Comparison of ENCODE assay signal across 28 cellular contexts in the genomic region with DNA sequence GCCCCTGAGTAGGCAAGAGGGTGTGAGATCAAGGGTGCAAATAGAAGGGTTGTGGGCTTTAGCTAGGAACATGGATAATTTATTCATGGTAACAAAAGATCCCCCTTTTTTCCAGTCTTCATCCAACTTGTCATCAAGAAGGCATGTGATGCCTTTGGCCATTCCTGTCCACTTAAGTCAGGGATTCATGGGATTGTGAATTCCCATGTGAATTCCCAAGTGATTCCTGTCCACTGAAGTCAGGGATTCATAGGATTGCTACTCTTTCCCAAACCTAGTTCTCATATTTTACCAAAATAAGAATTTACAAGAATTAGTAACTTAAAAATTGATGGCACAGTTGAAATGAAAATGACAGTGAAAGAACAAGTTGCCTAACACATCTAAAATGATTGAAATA. TPM values are rescaled to one million over a fixed set of nuclear protein-coding genes. Genes with fewer than 3 reads are reported as not detected.
DNase-seq lines count a peak whose midpoint lies in the region; ATAC-seq and TF ChIP-seq lines count a peak whose summit lies in the region.
"Had no signal": no experiment of that assay in that cellular context is flagged by ENCODE, and none has a peak within 500 bp of the region (broad histone marks: within the 10 kb centered on the region; RNA-seq: fewer than 3 reads in every experiment).

No MANE protein-coding gene starts in this region.

- peaks cover 13 to 26% (median 17%) of the 10 kb centered on the region in 4 donors for H3K4me1 Mint-ChIP-seq in CD4-positive, CD25-positive, alpha-beta regulatory T cell

- H3K4me3 Mint-ChIP-seq in CD4-positive, CD25-positive, alpha-beta regulatory T cell = no peak overlapping the region
- H3K4me3 Mint-ChIP-seq: activated CD8-positive, alpha-beta memory T cell treated with anti-CD3 and anti-CD28 coated beads, Interleukin-2, amount 10 ng/mL, durations not matched to agents 7 days and 5 days; activated naive CD8-positive, alpha-beta T cell treated with anti-CD3 and anti-CD28 coated beads, Interleukin-2, amount 50 U/mL, for 24 hours; activated T-cell treated with anti-CD3 and anti-CD28 coated beads, Interleukin-2, amount 50 U/mL, for 4 hours; dendritic cell treated with granulocyte-macrophage colony-stimulating factor and Interleukin-4, amounts not matched to agents 40 ng/mL and 50 ng/mL, for 4 days; neural crest cell had no signal

- no peak overlapping the region for H3K4ac ChIP-seq in trophoblast cell (ENCODE audit: low read depth, low read length)

- no peak overlapping the region for H3K9ac ChIP-seq in trophoblast cell (ENCODE audit: low read length)
- H3K9ac ChIP-seq: BLaER1 had no signal

- TF ChIP-seq CTCF in fibroblast of mammary gland (conservative IDR thresholded peaks at IDR 0.05; ENCODE audit: control insufficient read depth, insufficient read depth, low read depth, low read length) = no peak

- H3K9me3 Mint-ChIP-seq in CD4-positive, CD25-positive, alpha-beta regulatory T cell = peaks cover 0 to 2% (median 0%) of the 10 kb centered on the region in 7 donors
- H3K9me3 Mint-ChIP-seq: activated naive CD8-positive, alpha-beta T cell treated with anti-CD3 and anti-CD28 coated beads, Interleukin-2, amount 50 U/mL, for 24 hours; activated T-cell treated with anti-CD3 and anti-CD28 coated beads, Interleukin-2, amount 50 U/mL, for 4 hours; dendritic cell treated with granulocyte-macrophage colony-stimulating factor and Interleukin-4, amounts not matched to agents 40 ng/mL and 50 ng/mL, for 4 days; neural crest cell had no signal

- no peak overlapping the region for H2BK5ac ChIP-seq in trophoblast cell (ENCODE audit: low read depth, low read length, poor library complexity)

- no peak overlapping the region for H2BK120ac ChIP-seq in trophoblast cell (ENCODE audit: insufficient read depth, low read length, poor library complexity)

- H2BK12ac ChIP-seq in trophoblast cell (ENCODE audit: low read length) = no peak overlapping the region

- no peaks in the 10 kb centered on the region for H3K9me3 ChIP-seq in CD4-positive, CD25-positive, alpha-beta regulatory T cell (ENCODE audit: control insufficient read depth in 2 of 2, low read length in 2 of 2)
- no peaks in the 10 kb centered on the region for H3K9me3 ChIP-seq in trophoblast cell (ENCODE audit: insufficient read depth, low read depth, low read length)
- H3K9me3 ChIP-seq: BLaER1, gastroesophageal sphincter, pancreas had no signal

- no peak overlapping the region for H3K18ac ChIP-seq in trophoblast cell (ENCODE audit: low read length)

- H3K27ac ChIP-seq in CD4-positive, CD25-positive, alpha-beta regulatory T cell (ENCODE audit: insufficient read depth, low read length, poor library complexity, severe bottlenecking) = no peak overlapping the region
- H3K27ac ChIP-seq in trophoblast cell (ENCODE audit: low read depth, low read length) = no peak overlapping the region
- H3K27ac ChIP-seq: BLaER1, gastroesophageal sphincter, pancreas had no signal

- no peak for ATAC-seq in CD4-positive, CD25-positive, alpha-beta regulatory T cell (ENCODE audit: low read depth in 2 of 2)
- no peak for ATAC-seq in HG02678 (IDR thresholded peaks at IDR 0.05; ENCODE audit: unreplicated experiment)
- ATAC-seq: activated CD8-positive, alpha-beta memory T cell treated with anti-CD3 and anti-CD28 coated beads, Interleukin-2, amount 10 ng/mL, durations not matched to agents 7 days and 5 days; activated naive CD8-positive, alpha-beta T cell treated with anti-CD3 and anti-CD28 coated beads, Interleukin-2, amount 50 U/mL, for 24 hours; activated T-cell treated with anti-CD3 and anti-CD28 coated beads, Interleukin-2, amount 50 U/mL, for 4 hours; esophagus mucosa; gastroesophageal sphincter; pancreas had no signal

- no peak overlapping the region for H3K14ac ChIP-seq in trophoblast cell (ENCODE audit: low read length)

- DNase-seq in CD4-positive, CD25-positive, alpha-beta regulatory T cell = no peak
- DNase-seq in LHCN-M2 (ENCODE audit: low read depth) = peak; percentile 33
- DNase-seq in fibroblast of mammary gland (ENCODE audit: low read depth) = peak; percentile 61
- peak; percentile 7 to 50 for DNase-seq in trophoblast cell
- no peak for DNase-seq in H4 (ENCODE audit: low spot score)
- DNase-seq in SW 1271 (lab: John Stamatoyannopoulos, UW) = no peak
- DNase-seq: activated CD4-positive, alpha-beta T cell treated with anti-CD3 and anti-CD28 coated beads, Interleukin-2, amount 50 U/mL, for 4 hours; activated CD4-positive, CD25-positive, alpha-beta regulatory T cell; activated CD8-positive, alpha-beta memory T cell treated with anti-CD3 and anti-CD28 coated beads, Interleukin-2, amount 10 ng/mL, durations not matched to agents 7 days and 5 days; activated naive CD8-positive, alpha-beta T cell treated with anti-CD3 and anti-CD28 coated beads, Interleukin-2, amount 50 U/mL, for 24 hours; activated T-cell treated with anti-CD3 and anti-CD28 coated beads, Interleukin-2, amount 50 U/mL, for 4 hours; caudate nucleus; COR-L47; DMS53; GF-D8; hippocampal formation; NCI-H1092 treated with DMSO at 0.1 percent for 48 hours; NCI-H1694 treated with DMSO at 0.1 percent for 48 hours; pancreas; retina; small intestine; stimulated activated naive CD4-positive, alpha-beta T cell treated with Interleukin-2 at 50 U/mL for 16 hours had no signal

- H4K12ac ChIP-seq in trophoblast cell (ENCODE audit: low read depth, low read length) = no peak overlapping the region

- H3K4me2 ChIP-seq in trophoblast cell (ENCODE audit: low read length) = no peak overlapping the region
- H3K4me2 ChIP-seq: BLaER1 had no signal

- no peak overlapping the region for H4K8ac ChIP-seq in trophoblast cell (ENCODE audit: low read depth, low read length)

- peak overlapping the region in 2 of 3 donors; percentile 32 to 57 for H3K27ac Mint-ChIP-seq in CD4-positive, CD25-positive, alpha-beta regulatory T cell
- H3K27ac Mint-ChIP-seq: activated CD8-positive, alpha-beta memory T cell treated with anti-CD3 and anti-CD28 coated beads, Interleukin-2, amount 10 ng/mL, durations not matched to agents 7 days and 5 days; activated naive CD8-positive, alpha-beta T cell treated with anti-CD3 and anti-CD28 coated beads, Interleukin-2, amount 50 U/mL, for 24 hours; dendritic cell treated with granulocyte-macrophage colony-stimulating factor and Interleukin-4, amounts not matched to agents 40 ng/mL and 50 ng/mL, for 4 days had no signal

- no peak overlapping the region for H2AK5ac ChIP-seq in trophoblast cell (ENCODE audit: low read length)

- no peak overlapping the region for H3K4me3 ChIP-seq in CD4-positive, CD25-positive, alpha-beta regulatory T cell (ENCODE audit: low read depth, low read length)
- H3K4me3 ChIP-seq in fibroblast of mammary gland (ENCODE audit: control insufficient read depth, low read depth, low read length) = no peak overlapping the region
- no peak overlapping the region for H3K4me3 ChIP-seq in trophoblast cell (ENCODE audit: low read depth, low read length)
- H3K4me3 ChIP-seq: BLaER1, gastroesophageal sphincter, pancreas had no signal

- H3K4me1 ChIP-seq in CD4-positive, CD25-positive, alpha-beta regulatory T cell (ENCODE audit: control insufficient read depth, insufficient read depth, low read length, poor library complexity, severe bottlenecking) = peaks cover 14% of the 10 kb centered on the region
- peaks cover 0 to 2% of the 10 kb centered on the region in 2 experiments for H3K4me1 ChIP-seq in trophoblast cell (ENCODE audit: control insufficient read depth in 1 of 2, insufficient read depth in 2 of 2, low read length in 2 of 2)

- H3K27me3 Mint-ChIP-seq in CD4-positive, CD25-positive, alpha-beta regulatory T cell = no peaks in the 10 kb centered on the region
- H3K27me3 Mint-ChIP-seq: activated CD8-positive, alpha-beta memory T cell treated with anti-CD3 and anti-CD28 coated beads, Interleukin-2, amount 10 ng/mL, durations not matched to agents 7 days and 5 days; activated naive CD8-positive, alpha-beta T cell treated with anti-CD3 and anti-CD28 coated beads, Interleukin-2, amount 50 U/mL, for 24 hours; dendritic cell treated with granulocyte-macrophage colony-stimulating factor and Interleukin-4, amounts not matched to agents 40 ng/mL and 50 ng/mL, for 4 days had no signal

- H2AFZ ChIP-seq in trophoblast cell (ENCODE audit: insufficient read depth, low read length, poor library complexity) = no peak overlapping the region

- no peaks in the 10 kb centered on the region for H3K79me2 ChIP-seq in trophoblast cell (ENCODE audit: control insufficient read depth, insufficient read depth, low read length, poor library complexity)

- H4K91ac ChIP-seq in trophoblast cell (ENCODE audit: low read depth, low read length) = no peak overlapping the region

- H3K23ac ChIP-seq in trophoblast cell (ENCODE audit: low read length) = no peak overlapping the region

- H3K36me3 ChIP-seq in CD4-positive, CD25-positive, alpha-beta regulatory T cell (ENCODE audit: control insufficient read depth, insufficient read depth, low read length) = peaks cover 48% of the 10 kb centered on the region
- peaks cover 4 to 9% of the 10 kb centered on the region in 2 experiments for H3K36me3 ChIP-seq in trophoblast cell (ENCODE audit: control insufficient read depth in 1 of 2, insufficient read depth in 2 of 2, low read length in 2 of 2)

- peaks cover 25% of the 10 kb centered on the region for H3K36me3 Mint-ChIP-seq in CD4-positive, CD25-positive, alpha-beta regulatory T cell

- no peaks in the 10 kb centered on the region for H3K27me3 ChIP-seq in CD4-positive, CD25-positive, alpha-beta regulatory T cell (ENCODE audit: control insufficient read depth, insufficient read depth, low read length)
- H3K27me3 ChIP-seq in trophoblast cell (ENCODE audit: insufficient read depth, low read length) = no peaks in the 10 kb centered on the region
- H3K27me3 ChIP-seq: BLaER1, gastroesophageal sphincter, pancreas had no signal

- no peaks in the 10 kb centered on the region for H3K79me1 ChIP-seq in trophoblast cell (ENCODE audit: low read length)

RNA-seq across cellular contexts. Expression of a gene that starts 40.8 kb away (rescaled TPM):
- 25.0 TPM for total RNA-seq in CD4-positive, CD25-positive, alpha-beta regulatory T cell
- polyA plus RNA-seq in CD4-positive, CD25-positive, alpha-beta regulatory T cell = 10 to 100 TPM; 24.4 to 32.3 (median 28.8) TPM
- 24.4 and 24.8 TPM in 2 replicates for total RNA-seq in LHCN-M2 (2014; rRNA removed)
- polyA plus RNA-seq in LHCN-M2 (2012) = 15.1 TPM
- 32.7 and 35.4 TPM in 2 replicates for polyA plus RNA-seq in trophoblast cell (2013)
- total RNA-seq in H4 (2014; rRNA removed; shearing (Covaris generic)) = 15.4 and 28.8 TPM in 2 replicates

RNA-seq across cellular contexts. Expression of a gene that starts 41.6 kb away (rescaled TPM):
- 9.6 TPM for total RNA-seq in CD4-positive, CD25-positive, alpha-beta regulatory T cell
- 1 to 10 TPM in 2 of 4 donors, under 1 TPM in 2; 0.15 to 1.7 (median 0.94) TPM for polyA plus RNA-seq in CD4-positive, CD25-positive, alpha-beta regulatory T cell
- total RNA-seq in LHCN-M2 (2014; rRNA removed) = 11.7 and 15.0 TPM in 2 replicates
- polyA plus RNA-seq in LHCN-M2 (2012) = 12.4 TPM
- polyA plus RNA-seq in trophoblast cell (2013) = 16.1 TPM in 2 replicates
- 2.6 and 2.9 TPM in 2 replicates for total RNA-seq in H4 (2014; rRNA removed; shearing (Covaris generic))

Comparison
In these comparisons a context has a peak if more than half of its experiments do, and no peak if none do; other contexts are left out.
1. DNase-seq: peak in LHCN-M2 (single experiment), fibroblast of mammary gland (single experiment) and trophoblast cell (2 of 2); none in CD4-positive, CD25-positive, alpha-beta regulatory T cell (0 of 3), H4 (single experiment) and SW 1271 (0 of 2).